Comparison of ENCODE assay signal across 8 cellular contexts in the genomic region with DNA sequence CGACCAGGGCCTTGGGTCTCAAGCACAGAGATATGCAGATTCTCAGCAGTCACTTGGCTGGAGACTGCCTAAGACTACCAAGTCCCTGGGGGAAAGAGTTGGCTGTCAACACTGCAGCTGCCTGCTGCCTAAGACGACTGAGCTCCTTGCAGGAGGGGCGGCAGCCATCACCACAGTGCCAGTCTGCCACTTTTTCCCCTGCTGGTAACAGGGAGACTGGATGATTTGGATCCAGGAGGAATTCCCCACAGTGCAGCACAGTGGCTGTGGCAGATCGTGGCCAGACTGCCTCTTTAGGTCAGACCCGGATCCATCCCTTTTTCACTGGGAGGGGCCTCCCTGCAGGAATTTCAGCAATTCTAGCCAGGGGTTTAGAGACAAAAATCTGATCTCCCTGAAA.
DNase-seq lines count a peak whose midpoint lies in the region; ATAC-seq, FAIRE-seq and TF ChIP-seq lines count a peak whose summit lies in the region.
"Not testable (repeated sequence)": the region's sequence is repeated elsewhere in the genome, so short reads cannot be mapped to it uniquely, and the experiment has no call there.

No MANE protein-coding gene starts in this region.

- not testable (repeated sequence) for TF ChIP-seq POLR2A in H1 (IDR thresholded peaks at IDR 0.05; ENCODE audit: control extremely low read depth in 1 of 2, low read depth in 2 of 2, low read length in 2 of 2)

- not testable (repeated sequence) for H3F3A ChIP-seq in GM23338 (replicated peaks; ENCODE audit: low read depth); neural progenitor cell (ENCODE audit: low read depth)

- H3K79me2 ChIP-seq in GM23338 (replicated peaks; ENCODE audit: insufficient read depth); H1 (ENCODE audit: control insufficient read depth in 1 of 2, insufficient read depth in 2 of 2, low read length in 2 of 2); neural progenitor cell (ENCODE audit: low read depth): not testable (repeated sequence)

- not testable (repeated sequence) for H3K36me3 ChIP-seq in A673 (ENCODE audit: insufficient read depth, low read length, poor library complexity, severe bottlenecking); GM23338 (ENCODE audit: insufficient read depth); H1 (ENCODE audit: control insufficient read depth in 2 of 4, insufficient read depth in 4 of 4, low read length in 3 of 4); neural progenitor cell

- not testable (repeated sequence) for H2AFZ ChIP-seq in GM23338; H1 (ENCODE audit: low read length)
- H2AFZ ChIP-seq in neural progenitor cell (replicated peaks), result peak overlapping the region; percentile 87

- H2AK5ac ChIP-seq in H1 (ENCODE audit: low read depth, low read length), result not testable (repeated sequence)

- not testable (repeated sequence) for H3K27me3 ChIP-seq in A673 (replicated peaks; ENCODE audit: insufficient read depth, low read depth, low read length, poor library complexity); GM23338 (ENCODE audit: insufficient read depth); H1 (replicated peaks in 1 of 4; ENCODE audit: control insufficient read depth in 3 of 4, extremely low read depth in 1 of 4, insufficient read depth in 3 of 4, low read length in 3 of 4); neural progenitor cell

- intact Hi-C loops in A673 (cut with micrococcal nuclease; ENCODE audit: unreplicated experiment), result not testable (repeated sequence)

- not testable (repeated sequence) for H2BK5ac ChIP-seq in H1 (ENCODE audit: low read depth, low read length)

- H3K4me3 ChIP-seq in A673 (ENCODE audit: low read depth, low read length, poor library complexity, severe bottlenecking); GM23338; H1 (ENCODE audit: extremely low read depth in 1 of 4, insufficient read depth in 2 of 4, low read depth in 3 of 4, low read length in 4 of 4); neural progenitor cell: not testable (repeated sequence)

- H3K23me2 ChIP-seq in H1 (ENCODE audit: low read depth, low read length), result not testable (repeated sequence)

- H3K4ac ChIP-seq in H1 (replicated peaks; ENCODE audit: insufficient read length, low read depth, low read length), result not testable (repeated sequence)

- not testable (repeated sequence) for H2BK15ac ChIP-seq in H1 (ENCODE audit: low read length)

- ATAC-seq in GM23338, result not testable (repeated sequence)

- not testable (repeated sequence) for H3K14ac ChIP-seq in H1 (ENCODE audit: insufficient read length)

- not testable (repeated sequence) for H3K36me3 Mint-ChIP-seq in GM23338 (ENCODE audit: low read depth); neural progenitor cell

- CTCF ChIA-PET in A673 (lab: Charles Lee); H1 (lab: Charles Lee; ENCODE audit: partially characterized antibody): not testable (repeated sequence)

- H3K4me2 ChIP-seq in GM23338; H1 (ENCODE audit: insufficient read depth in 1 of 2, low read depth in 2 of 2, low read length in 2 of 2); neural progenitor cell: not testable (repeated sequence)

- not testable (repeated sequence) for H3K23ac ChIP-seq in H1 (ENCODE audit: insufficient read length)

- not testable (repeated sequence) for H3K9me2 ChIP-seq in GM23338 (ENCODE audit: insufficient read depth)

- not testable (repeated sequence) for H2BK20ac ChIP-seq in H1 (ENCODE audit: low read length)

- TF ChIP-seq CTCF in A673 (conservative IDR thresholded peaks at IDR 0.05; ENCODE audit: low read depth, low read length), result not testable (repeated sequence)
- TF ChIP-seq CTCF in GM23338 (conservative IDR thresholded peaks at IDR 0.05; ENCODE audit: low read depth in 2 of 2), result peak in 1 of 2 experiments; percentile 10; a peak in 1 of 4 replicates
- TF ChIP-seq CTCF in H1 (IDR thresholded peaks at IDR 0.05; ENCODE audit: control extremely low read depth in 1 of 3, insufficient read depth in 1 of 3, low read depth in 1 of 3, low read length in 3 of 3), result peak in 1 of 3 experiments; percentile 10; a peak in 1 of 4 replicates
- peak; percentile 38 for TF ChIP-seq CTCF in neural progenitor cell (IDR thresholded peaks at IDR 0.05)

- WGBS in H1 (ENCODE audit: extremely low coverage in 1 of 2, insufficient coverage in 1 of 2, insufficient read length in 1 of 2, insufficient replicate concordance in 2 of 2, low coverage in 1 of 2, low lambda C conversion rate in 2 of 2, missing lambda C conversion rate in 1 of 2), 2 experiments, result 93% methylated on average over 3 of the region's 5 CpGs; no CpG with 5 or more reads in 1 of the 2 experiments

- H3K9ac ChIP-seq in H1 (replicated peaks in 1 of 4; ENCODE audit: extremely low read depth in 1 of 4, low read depth in 3 of 4, low read length in 3 of 4); neural progenitor cell: not testable (repeated sequence)

- H3K18ac ChIP-seq in H1 (ENCODE audit: extremely low read depth, low read length), result not testable (repeated sequence)

- H3K4me1 Mint-ChIP-seq in GM23338, neural progenitor cell: not testable (repeated sequence)

- not testable (repeated sequence) for FAIRE-seq in H1 (lab: Jason Lieb, UNC)

- H2BK12ac ChIP-seq in H1 (ENCODE audit: low read depth, low read length), result not testable (repeated sequence)

- not testable (repeated sequence) for H2BK120ac ChIP-seq in H1 (replicated peaks; ENCODE audit: low read depth, low read length)

- not testable (repeated sequence) for H3K9me3 Mint-ChIP-seq in GM23338, neural progenitor cell

- H4K20me1 ChIP-seq in GM23338 (replicated peaks; ENCODE audit: insufficient read depth); H1 (replicated peaks in 1 of 2; ENCODE audit: control insufficient read depth in 1 of 2, insufficient read depth in 2 of 2, low read length in 2 of 2); neural progenitor cell (ENCODE audit: low read depth): not testable (repeated sequence)

- TF ChIP-seq RAD21 in H1 (IDR thresholded peaks at IDR 0.05 in 1 of 2, conservative IDR thresholded peaks at IDR 0.05 in 1 of 2; ENCODE audit: low read depth in 2 of 2, low read length in 2 of 2), result peak; percentile 8 to 35; a peak in 2 of 4 replicates

- DNase-seq in A673 (ENCODE audit: low spot score), result peak; percentile 0
- DNase-seq in GM23338 (ENCODE audit: low spot score), result peak; percentile 13
- DNase-seq in NCI-H1436 (lab: John Stamatoyannopoulos, UW), result peak; percentile 4
- peak; percentile 0 for DNase-seq in NCI-H69 (lab: John Stamatoyannopoulos, UW)
- peak; percentile 0 for DNase-seq in SK-N-DZ (ENCODE audit: low spot score)
- peak; percentile 7 to 45 for DNase-seq in H1 (ENCODE audit: low read depth in 1 of 2, low spot score in 2 of 2)
- peak; percentile 2 for DNase-seq in iPS-NIHi11 (ENCODE audit: low spot score)
- peak; percentile 47 for DNase-seq in neural progenitor cell (ENCODE audit: low spot score)

- BruUV-seq in A673 (replicated peaks; lab: Mats Ljungman, UMichigan), result not testable (repeated sequence)

- not testable (repeated sequence) for H3K27me3 Mint-ChIP-seq in GM23338 (ENCODE audit: insufficient read depth, low read depth, poor library complexity); neural progenitor cell (ENCODE audit: insufficient read depth, low read depth)

- not testable (repeated sequence) for H3K27ac Mint-ChIP-seq in GM23338, neural progenitor cell

- not testable (repeated sequence) for H3K27ac ChIP-seq in A673 (ENCODE audit: low read depth, low read length, poor library complexity, severe bottlenecking); GM23338 (ENCODE audit: low read depth); H1 (ENCODE audit: low read depth, low read length); neural progenitor cell

- H3K56ac ChIP-seq in H1 (replicated peaks; ENCODE audit: insufficient read length, low read depth, low read length), result not testable (repeated sequence)

- H3K4me1 ChIP-seq in A673 (ENCODE audit: insufficient read depth, low read length, poor library complexity, severe bottlenecking); GM23338 (ENCODE audit: insufficient read depth); H1 (replicated peaks in 1 of 4; ENCODE audit: control insufficient read depth in 3 of 4, insufficient read depth in 4 of 4, low read length in 3 of 4); neural progenitor cell: not testable (repeated sequence)

- POLR2A ChIA-PET in A673 (lab: Charles Lee; ENCODE audit: low non-redundant PET); H1 (lab: Charles Lee; ENCODE audit: partially characterized antibody): not testable (repeated sequence)

- not testable (repeated sequence) for H4K5ac ChIP-seq in H1 (ENCODE audit: insufficient read length, low read depth, low read length)

- H3K4me3 Mint-ChIP-seq in GM23338, neural progenitor cell: not testable (repeated sequence)

- not testable (repeated sequence) for H3K9me3 ChIP-seq in A673 (ENCODE audit: low read depth, low read length, poor library complexity, severe bottlenecking); H1 (ENCODE audit: insufficient read depth in 2 of 2, low read depth in 1 of 2, low read length in 1 of 2); neural progenitor cell (ENCODE audit: low read depth)

- TF ChIP-seq EP300 in H1 (IDR thresholded peaks at IDR 0.05; ENCODE audit: borderline replicate concordance in 1 of 2, low read depth in 2 of 2, low read length in 2 of 2), result not testable (repeated sequence)

- H4K91ac ChIP-seq in H1 (replicated peaks; ENCODE audit: insufficient read length, low read length), result not testable (repeated sequence)

- not testable (repeated sequence) for H4K8ac ChIP-seq in H1 (ENCODE audit: extremely low read depth, insufficient read depth, low read length)

- not testable (repeated sequence) for H3K79me1 ChIP-seq in H1 (ENCODE audit: low read depth, low read length)
